In genomic region chr20:47968541-47969310, GRCh38 we compare ENCODE assay signal across 23 cellular contexts.
"Had no signal": no experiment of that assay in that cellular context is flagged by ENCODE, and none has a peak within 500 bp of the region (broad histone marks: within the 10 kb centered on the region; RNA-seq: fewer than 3 reads in every experiment).

No MANE protein-coding gene starts in this region.

- DNase-seq: dermis blood vessel endothelial cell; dorsolateral prefrontal cortex; effector CD4-positive, alpha-beta T cell; effector memory CD4-positive, alpha-beta T cell; foreskin keratinocyte; heart left ventricle; hypothalamus; immature natural killer cell; islet precursor cell; kidney; left cardiac atrium; left lung; left ventricle myocardium superior; lower lobe of right lung; mesenchymal stem cell; mucosa of descending colon had no signal

- H3K27ac ChIP-seq: coronary artery, dorsolateral prefrontal cortex, esophagus muscularis mucosa, foreskin keratinocyte, gastroesophageal sphincter, heart left ventricle, hepatocyte, left lung, lower lobe of right lung had no signal

- H2AFZ ChIP-seq: hepatocyte had no signal

- ATAC-seq: foreskin keratinocyte, gastroesophageal sphincter, heart left ventricle, left cardiac atrium, left lung, left ventricle myocardium superior, lower lobe of right lung, mucosa of descending colon had no signal

- H3K36me3 ChIP-seq: esophagus muscularis mucosa, gastroesophageal sphincter, heart left ventricle, left lung, lower lobe of right lung had no signal

- H3K79me2 ChIP-seq: hepatocyte had no signal

- H3K4me1 ChIP-seq: foreskin keratinocyte had no signal

- H3K9me3 ChIP-seq: esophagus muscularis mucosa, gastroesophageal sphincter, heart left ventricle, left lung, lower lobe of right lung, mucosa of descending colon had no signal

- H3K4me3 ChIP-seq: coronary artery, dorsolateral prefrontal cortex, esophagus muscularis mucosa, gastroesophageal sphincter, heart left ventricle, hepatocyte, left lung, lower lobe of right lung, mucosa of descending colon had no signal

- FAIRE-seq: colon, endothelial cell of umbilical vein, frontal cortex, kidney had no signal

- H3K4me2 ChIP-seq: hepatocyte had no signal

- H3K27me3 ChIP-seq: esophagus muscularis mucosa, foreskin keratinocyte, gastroesophageal sphincter, hepatocyte had no signal
